1 cellular context compared by ENCODE assay signal in the genomic region with DNA sequence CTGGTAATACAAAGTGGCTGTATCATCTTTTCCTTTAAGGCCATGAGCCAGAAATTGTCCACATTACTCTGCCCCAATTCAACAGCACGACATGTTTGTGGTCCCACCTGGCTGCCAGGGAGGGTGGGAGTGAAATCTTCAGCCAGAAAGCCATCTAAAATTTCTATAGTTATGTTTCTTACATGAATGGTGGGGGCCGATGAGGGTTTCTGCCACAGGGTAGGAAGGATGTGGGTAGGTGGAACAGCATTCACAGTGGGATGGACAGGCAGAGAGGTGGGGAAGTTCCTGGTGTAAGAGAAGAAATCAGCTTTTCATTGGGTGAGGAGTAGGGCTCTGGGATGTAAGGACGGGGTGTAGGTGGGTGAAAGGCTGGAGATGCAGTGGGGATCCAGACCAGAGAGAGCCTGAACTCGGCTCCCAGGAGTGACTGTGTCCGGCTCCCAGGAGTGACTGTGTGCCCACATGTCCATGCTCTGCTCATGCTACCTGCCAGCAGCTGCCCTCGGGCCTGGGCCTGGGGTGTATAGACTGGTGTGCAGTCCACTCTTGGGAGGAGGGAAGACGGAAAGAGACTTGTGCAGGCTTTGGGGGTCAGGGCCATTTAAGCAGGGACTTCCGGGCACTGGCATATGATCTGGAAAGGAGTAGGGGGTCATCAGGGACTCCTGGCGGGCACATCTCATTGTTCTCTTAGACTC.
TF ChIP-seq lines count a peak whose summit lies in the region.

No MANE protein-coding gene starts in this region.

TF ChIP-seq in H1, 55 proteins besides CTCF, POLR2A, EP300 and RAD21:
- TF ChIP-seq SP2 (IDR thresholded peaks at IDR 0.05; ENCODE audit: low read length) (no peak), CREB1 (IDR thresholded peaks at IDR 0.05) (no peak), BRCA1 (IDR thresholded peaks at IDR 0.05; ENCODE audit: low read depth, low read length) (no peak), CBX5 (IDR thresholded peaks at IDR 0.05; ENCODE audit: low read depth, low read length) (no peak), RNF2 (IDR thresholded peaks at IDR 0.05; ENCODE audit: borderline replicate concordance, low read depth, low read length, missing control alignments, poor library complexity, severe bottlenecking) (no peak), EZH2 (IDR thresholded peaks at IDR 0.05; ENCODE audit: low read depth, low read length, severe bottlenecking) (no peak), JUND (IDR thresholded peaks at IDR 0.05; ENCODE audit: low read length) (no peak), YY1 (IDR thresholded peaks at IDR 0.05; ENCODE audit: low read depth, low read length) (no peak), SP1 (IDR thresholded peaks at IDR 0.05; ENCODE audit: low read depth, low read length) (no peak), FOSL1 (IDR thresholded peaks at IDR 0.05; ENCODE audit: insufficient read depth, low read depth, low read length) (no peak), PHF8 (conservative IDR thresholded peaks at IDR 0.05; ENCODE audit: low read depth, low read length) (no peak), SIX5 (IDR thresholded peaks at IDR 0.05; ENCODE audit: low read depth, low read length) (no peak), KDM1A (IDR thresholded peaks at IDR 0.05; ENCODE audit: borderline replicate concordance, low read length) (no peak), BCL11A (IDR thresholded peaks at IDR 0.05; ENCODE audit: low read depth in 2 of 2, low read length in 2 of 2) (no peak), HDAC6 (IDR thresholded peaks at IDR 0.05; ENCODE audit: low read depth, low read length) (no peak), GABPA (IDR thresholded peaks at IDR 0.05; ENCODE audit: borderline replicate concordance, insufficient read depth, low read length) (no peak)
- TF ChIP-seq, protein P1, sequence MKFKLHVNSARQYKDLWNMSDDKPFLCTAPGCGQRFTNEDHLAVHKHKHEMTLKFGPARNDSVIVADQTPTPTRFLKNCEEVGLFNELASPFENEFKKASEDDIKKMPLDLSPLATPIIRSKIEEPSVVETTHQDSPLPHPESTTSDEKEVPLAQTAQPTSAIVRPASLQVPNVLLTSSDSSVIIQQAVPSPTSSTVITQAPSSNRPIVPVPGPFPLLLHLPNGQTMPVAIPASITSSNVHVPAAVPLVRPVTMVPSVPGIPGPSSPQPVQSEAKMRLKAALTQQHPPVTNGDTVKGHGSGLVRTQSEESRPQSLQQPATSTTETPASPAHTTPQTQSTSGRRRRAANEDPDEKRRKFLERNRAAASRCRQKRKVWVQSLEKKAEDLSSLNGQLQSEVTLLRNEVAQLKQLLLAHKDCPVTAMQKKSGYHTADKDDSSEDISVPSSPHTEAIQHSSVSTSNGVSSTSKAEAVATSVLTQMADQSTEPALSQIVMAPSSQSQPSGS (IDR thresholded peaks at IDR 0.05; ENCODE audit: low read length): no peak
- TF ChIP-seq, protein P2, sequence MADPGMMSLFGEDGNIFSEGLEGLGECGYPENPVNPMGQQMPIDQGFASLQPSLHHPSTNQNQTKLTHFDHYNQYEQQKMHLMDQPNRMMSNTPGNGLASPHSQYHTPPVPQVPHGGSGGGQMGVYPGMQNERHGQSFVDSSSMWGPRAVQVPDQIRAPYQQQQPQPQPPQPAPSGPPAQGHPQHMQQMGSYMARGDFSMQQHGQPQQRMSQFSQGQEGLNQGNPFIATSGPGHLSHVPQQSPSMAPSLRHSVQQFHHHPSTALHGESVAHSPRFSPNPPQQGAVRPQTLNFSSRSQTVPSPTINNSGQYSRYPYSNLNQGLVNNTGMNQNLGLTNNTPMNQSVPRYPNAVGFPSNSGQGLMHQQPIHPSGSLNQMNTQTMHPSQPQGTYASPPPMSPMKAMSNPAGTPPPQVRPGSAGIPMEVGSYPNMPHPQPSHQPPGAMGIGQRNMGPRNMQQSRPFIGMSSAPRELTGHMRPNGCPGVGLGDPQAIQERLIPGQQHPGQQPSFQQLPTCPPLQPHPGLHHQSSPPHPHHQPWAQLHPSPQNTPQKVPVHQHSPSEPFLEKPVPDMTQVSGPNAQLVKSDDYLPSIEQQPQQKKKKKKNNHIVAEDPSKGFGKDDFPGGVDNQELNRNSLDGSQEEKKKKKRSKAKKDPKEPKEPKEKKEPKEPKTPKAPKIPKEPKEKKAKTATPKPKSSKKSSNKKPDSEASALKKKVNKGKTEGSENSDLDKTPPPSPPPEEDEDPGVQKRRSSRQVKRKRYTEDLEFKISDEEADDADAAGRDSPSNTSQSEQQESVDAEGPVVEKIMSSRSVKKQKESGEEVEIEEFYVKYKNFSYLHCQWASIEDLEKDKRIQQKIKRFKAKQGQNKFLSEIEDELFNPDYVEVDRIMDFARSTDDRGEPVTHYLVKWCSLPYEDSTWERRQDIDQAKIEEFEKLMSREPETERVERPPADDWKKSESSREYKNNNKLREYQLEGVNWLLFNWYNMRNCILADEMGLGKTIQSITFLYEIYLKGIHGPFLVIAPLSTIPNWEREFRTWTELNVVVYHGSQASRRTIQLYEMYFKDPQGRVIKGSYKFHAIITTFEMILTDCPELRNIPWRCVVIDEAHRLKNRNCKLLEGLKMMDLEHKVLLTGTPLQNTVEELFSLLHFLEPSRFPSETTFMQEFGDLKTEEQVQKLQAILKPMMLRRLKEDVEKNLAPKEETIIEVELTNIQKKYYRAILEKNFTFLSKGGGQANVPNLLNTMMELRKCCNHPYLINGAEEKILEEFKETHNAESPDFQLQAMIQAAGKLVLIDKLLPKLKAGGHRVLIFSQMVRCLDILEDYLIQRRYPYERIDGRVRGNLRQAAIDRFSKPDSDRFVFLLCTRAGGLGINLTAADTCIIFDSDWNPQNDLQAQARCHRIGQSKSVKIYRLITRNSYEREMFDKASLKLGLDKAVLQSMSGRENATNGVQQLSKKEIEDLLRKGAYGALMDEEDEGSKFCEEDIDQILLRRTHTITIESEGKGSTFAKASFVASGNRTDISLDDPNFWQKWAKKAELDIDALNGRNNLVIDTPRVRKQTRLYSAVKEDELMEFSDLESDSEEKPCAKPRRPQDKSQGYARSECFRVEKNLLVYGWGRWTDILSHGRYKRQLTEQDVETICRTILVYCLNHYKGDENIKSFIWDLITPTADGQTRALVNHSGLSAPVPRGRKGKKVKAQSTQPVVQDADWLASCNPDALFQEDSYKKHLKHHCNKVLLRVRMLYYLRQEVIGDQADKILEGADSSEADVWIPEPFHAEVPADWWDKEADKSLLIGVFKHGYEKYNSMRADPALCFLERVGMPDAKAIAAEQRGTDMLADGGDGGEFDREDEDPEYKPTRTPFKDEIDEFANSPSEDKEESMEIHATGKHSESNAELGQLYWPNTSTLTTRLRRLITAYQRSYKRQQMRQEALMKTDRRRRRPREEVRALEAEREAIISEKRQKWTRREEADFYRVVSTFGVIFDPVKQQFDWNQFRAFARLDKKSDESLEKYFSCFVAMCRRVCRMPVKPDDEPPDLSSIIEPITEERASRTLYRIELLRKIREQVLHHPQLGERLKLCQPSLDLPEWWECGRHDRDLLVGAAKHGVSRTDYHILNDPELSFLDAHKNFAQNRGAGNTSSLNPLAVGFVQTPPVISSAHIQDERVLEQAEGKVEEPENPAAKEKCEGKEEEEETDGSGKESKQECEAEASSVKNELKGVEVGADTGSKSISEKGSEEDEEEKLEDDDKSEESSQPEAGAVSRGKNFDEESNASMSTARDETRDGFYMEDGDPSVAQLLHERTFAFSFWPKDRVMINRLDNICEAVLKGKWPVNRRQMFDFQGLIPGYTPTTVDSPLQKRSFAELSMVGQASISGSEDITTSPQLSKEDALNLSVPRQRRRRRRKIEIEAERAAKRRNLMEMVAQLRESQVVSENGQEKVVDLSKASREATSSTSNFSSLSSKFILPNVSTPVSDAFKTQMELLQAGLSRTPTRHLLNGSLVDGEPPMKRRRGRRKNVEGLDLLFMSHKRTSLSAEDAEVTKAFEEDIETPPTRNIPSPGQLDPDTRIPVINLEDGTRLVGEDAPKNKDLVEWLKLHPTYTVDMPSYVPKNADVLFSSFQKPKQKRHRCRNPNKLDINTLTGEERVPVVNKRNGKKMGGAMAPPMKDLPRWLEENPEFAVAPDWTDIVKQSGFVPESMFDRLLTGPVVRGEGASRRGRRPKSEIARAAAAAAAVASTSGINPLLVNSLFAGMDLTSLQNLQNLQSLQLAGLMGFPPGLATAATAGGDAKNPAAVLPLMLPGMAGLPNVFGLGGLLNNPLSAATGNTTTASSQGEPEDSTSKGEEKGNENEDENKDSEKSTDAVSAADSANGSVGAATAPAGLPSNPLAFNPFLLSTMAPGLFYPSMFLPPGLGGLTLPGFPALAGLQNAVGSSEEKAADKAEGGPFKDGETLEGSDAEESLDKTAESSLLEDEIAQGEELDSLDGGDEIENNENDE (IDR thresholded peaks at IDR 0.05; ENCODE audit: insufficient replicate concordance, low read length): no peak
